ENCODE assay signal across 2 cellular contexts in the genomic region with DNA sequence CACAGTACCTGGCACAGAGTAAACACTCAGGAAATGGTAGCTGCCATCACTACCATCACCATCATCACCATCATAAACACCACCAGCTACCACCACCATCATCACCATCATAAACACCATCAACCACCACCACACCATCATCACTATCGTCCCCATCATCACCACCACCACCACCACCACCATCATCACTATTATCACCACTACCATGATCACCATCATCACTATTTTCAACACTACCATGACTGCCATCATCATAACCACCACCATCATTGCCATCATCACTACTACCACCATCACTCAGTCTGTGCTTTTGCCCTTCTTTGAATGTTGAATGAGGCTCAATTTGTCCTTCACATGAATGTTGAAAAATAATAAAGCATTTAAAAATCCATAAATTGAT.
A peak's percentile ranks its signal among the peaks of the same experiment; 100 is the strongest.
TF ChIP-seq lines count a peak whose summit lies in the region.

No MANE protein-coding gene starts in this region.

TF ChIP-seq in HEK293, 187 proteins besides CTCF, POLR2A, EP300 and RAD21:
- TF ChIP-seq ZNF239 (tag by site-specific recombination; IDR thresholded peaks at IDR 0.05) (0 out of 2 replicates have a peak, but pooled peaks have one; percentile 26), RBAK (tag by site-specific recombination; IDR thresholded peaks at IDR 0.05) (no peak)

TF ChIP-seq in K562, 482 proteins besides CTCF, POLR2A, EP300 and RAD21:
- TF ChIP-seq KDM1A (IDR thresholded peaks at IDR 0.05) (0 out of 4 replicates have a peak, but pooled peaks of 1 of the 2 experiments have one; percentile 19), ELF1 (tag; IDR thresholded peaks at IDR 0.05) (no peak), EHMT2 (IDR thresholded peaks at IDR 0.05) (0 out of 2 replicates have a peak, but pooled peaks have one; percentile 35), BCLAF1 (IDR thresholded peaks at IDR 0.05; ENCODE audit: borderline replicate concordance in 1 of 2, control insufficient read depth in 1 of 2, low read depth in 2 of 2, low read length in 1 of 2) (0 out of 4 replicates have a peak, but pooled peaks of 1 of the 2 experiments have one; percentile 46)
TF ChIP-seq in K562: peak in this region for 3.
